ENCODE assay signal across 14 cellular contexts in genomic region chr12:10304161-10304574, GRCh38. TPM values are rescaled to one million over a fixed set of nuclear protein-coding genes. Genes with fewer than 3 reads are reported as not detected.
A peak's percentile ranks its signal among the peaks of the same experiment; 100 is the strongest.
DNase-seq lines count a peak whose midpoint lies in the region; ATAC-seq and TF ChIP-seq lines count a peak whose summit lies in the region.
"Had no signal": no experiment of that assay in that cellular context is flagged by ENCODE, and none has a peak within 500 bp of the region (broad histone marks: within the 10 kb centered on the region; RNA-seq: fewer than 3 reads in every experiment).

No MANE protein-coding gene starts in this region.

- H3K4me3 Mint-ChIP-seq in activated T-helper 1 cell treated with anti-CD3 and anti-CD28 coated beads, Interleukin-12 subunit alpha, Interleukin-12 subunit beta, Interleukin-2, Interleukin-4 antibody, amounts not matched to agents 30 ng/mL and 10 ng/mL and 1 ng/mL, durations not matched to agents 14 hours and 24 hours and 36 hours = no peak overlapping the region
- H3K4me3 Mint-ChIP-seq in progenitor cell of endocrine pancreas (ENCODE audit: low read depth) = no peak overlapping the region
- H3K4me3 Mint-ChIP-seq: WTC11 had no signal

- H3K4me1 Mint-ChIP-seq in activated T-helper 1 cell treated with anti-CD3 and anti-CD28 coated beads, Interleukin-12 subunit alpha, Interleukin-12 subunit beta, Interleukin-2, Interleukin-4 antibody, amounts not matched to agents 30 ng/mL and 10 ng/mL and 1 ng/mL, durations not matched to agents 14 hours and 24 hours and 36 hours (ENCODE audit: low read depth) = peaks cover 51% of the 10 kb centered on the region
- no peaks in the 10 kb centered on the region for H3K4me1 Mint-ChIP-seq in progenitor cell of endocrine pancreas (ENCODE audit: low read depth)

- no peaks in the 10 kb centered on the region for H3K27me3 ChIP-seq in vagina
- H3K27me3 ChIP-seq: heart left ventricle had no signal

- intact Hi-C loops in activated T-helper 1 cell treated with anti-CD3 and anti-CD28 coated beads, Interleukin-12 subunit alpha, Interleukin-12 subunit beta, Interleukin-2, Interleukin-4 antibody, amounts not matched to agents 30 ng/mL and 10 ng/mL and 1 ng/mL, durations not matched to agents 14 hours and 24 hours and 36 hours (cut with micrococcal nuclease) = loop anchor here (1.0 to 10.0 kb wide), 16 partner anchors 11 to 1711 kb away; partner anchors contain the start of genes CLEC2B, CLEC7A, CLECL1 and STYK1
- intact Hi-C loops in vagina (cut with DNase I) = no loop called here

- peaks cover 10% of the 10 kb centered on the region for H3K36me3 Mint-ChIP-seq in activated T-helper 1 cell treated with anti-CD3 and anti-CD28 coated beads, Interleukin-12 subunit alpha, Interleukin-12 subunit beta, Interleukin-2, Interleukin-4 antibody, amounts not matched to agents 30 ng/mL and 10 ng/mL and 1 ng/mL, durations not matched to agents 14 hours and 24 hours and 36 hours (ENCODE audit: low read depth)
- no peaks in the 10 kb centered on the region for H3K36me3 Mint-ChIP-seq in progenitor cell of endocrine pancreas (ENCODE audit: insufficient read depth)

- H3K27ac ChIP-seq in vagina = no peak overlapping the region
- H3K27ac ChIP-seq: heart left ventricle had no signal

- H3K4me3 ChIP-seq in vagina = no peak overlapping the region
- H3K4me3 ChIP-seq: heart left ventricle had no signal

- no peaks in the 10 kb centered on the region for H3K4me1 ChIP-seq in vagina
- H3K4me1 ChIP-seq: heart left ventricle had no signal

- no peak for TF ChIP-seq POLR2A in vagina (IDR thresholded peaks at IDR 0.05)

- H3K27me3 Mint-ChIP-seq in activated T-helper 1 cell treated with anti-CD3 and anti-CD28 coated beads, Interleukin-12 subunit alpha, Interleukin-12 subunit beta, Interleukin-2, Interleukin-4 antibody, amounts not matched to agents 30 ng/mL and 10 ng/mL and 1 ng/mL, durations not matched to agents 14 hours and 24 hours and 36 hours (ENCODE audit: insufficient read depth) = peaks cover 7% of the 10 kb centered on the region
- H3K27me3 Mint-ChIP-seq in progenitor cell of endocrine pancreas = no peaks in the 10 kb centered on the region

- TF ChIP-seq CTCF in progenitor cell of endocrine pancreas (IDR thresholded peaks at IDR 0.05; ENCODE audit: unreplicated experiment) = no peak
- no peak for TF ChIP-seq CTCF in vagina (IDR thresholded peaks at IDR 0.05)

- H3K36me3 ChIP-seq in vagina = no peaks in the 10 kb centered on the region
- H3K36me3 ChIP-seq: heart left ventricle had no signal

- peak; percentile 34 for DNase-seq in AG08395 (ENCODE audit: low spot score)
- DNase-seq in H4 (ENCODE audit: low spot score) = peak; percentile 99
- peak; percentile 34 for DNase-seq in activated T-helper 1 cell treated with anti-CD3 and anti-CD28 coated beads, Interleukin-12 subunit alpha, Interleukin-12 subunit beta, Interleukin-2, Interleukin-4 antibody, amounts not matched to agents 30 ng/mL and 10 ng/mL and 1 ng/mL, durations not matched to agents 14 hours and 24 hours and 36 hours (ENCODE audit: low spot score)
- peak; percentile 46 for DNase-seq in glomerular visceral epithelial cell (ENCODE audit: extremely low spot score)
- DNase-seq in progenitor cell of endocrine pancreas (ENCODE audit: low spot score, unreplicated experiment) = no peak
- DNase-seq in vagina (ENCODE audit: extremely low spot score in 2 of 2) = no peak
- no peak for DNase-seq in DMS153 treated with DMSO at 0.1 percent for 48 hours (lab: John Stamatoyannopoulos, UW; ENCODE audit: unreplicated experiment)
- DNase-seq: cerebellar nuclear complex, GOT3, heart left ventricle, NCI-H1694 treated with DMSO at 0.1 percent for 48 hours had no signal

- H3K27ac Mint-ChIP-seq in activated T-helper 1 cell treated with anti-CD3 and anti-CD28 coated beads, Interleukin-12 subunit alpha, Interleukin-12 subunit beta, Interleukin-2, Interleukin-4 antibody, amounts not matched to agents 30 ng/mL and 10 ng/mL and 1 ng/mL, durations not matched to agents 14 hours and 24 hours and 36 hours = peak overlapping the region; percentile 54
- no peak overlapping the region for H3K27ac Mint-ChIP-seq in progenitor cell of endocrine pancreas
- H3K27ac Mint-ChIP-seq: WTC11 had no signal

- no peak for ATAC-seq in GM21619 (IDR thresholded peaks at IDR 0.05; ENCODE audit: unreplicated experiment)
- ATAC-seq: heart left ventricle, Panc1, WTC11 had no signal

- H3K9me3 Mint-ChIP-seq in activated T-helper 1 cell treated with anti-CD3 and anti-CD28 coated beads, Interleukin-12 subunit alpha, Interleukin-12 subunit beta, Interleukin-2, Interleukin-4 antibody, amounts not matched to agents 30 ng/mL and 10 ng/mL and 1 ng/mL, durations not matched to agents 14 hours and 24 hours and 36 hours = peaks cover 26% of the 10 kb centered on the region
- H3K9me3 Mint-ChIP-seq in progenitor cell of endocrine pancreas (ENCODE audit: low read depth) = peaks cover 4% of the 10 kb centered on the region

- H3K9me3 ChIP-seq in vagina = no peaks in the 10 kb centered on the region

RNA-seq across cellular contexts. Expression of gene KLRD1, which starts 3.5 kb away (rescaled TPM):
- 0.77 and 6.7 TPM in 2 replicates for total RNA-seq in H4 (2014; rRNA removed; shearing (Covaris generic))
- total RNA-seq in activated T-helper 1 cell treated with anti-CD3 and anti-CD28 coated beads, Interleukin-12 subunit alpha, Interleukin-12 subunit beta, Interleukin-2, Interleukin-4 antibody, amounts not matched to agents 30 ng/mL and 10 ng/mL and 1 ng/mL, durations not matched to agents 14 hours and 24 hours and 36 hours = 2.5 and 2.7 TPM in 2 replicates
- total RNA-seq in progenitor cell of endocrine pancreas (0.20 and 0.48 TPM in 2 replicates), vagina (4.4 TPM)

Comparison
In these comparisons a context has a peak if more than half of its experiments do, and no peak if none do; other contexts are left out.
1. DNase-seq: peak in AG08395 (single experiment), H4 (single experiment), activated T-helper 1 cell treated with anti-CD3 and anti-CD28 coated beads, Interleukin-12 subunit alpha, Interleukin-12 subunit beta, Interleukin-2, Interleukin-4 antibody, amounts not matched to agents 30 ng/mL and 10 ng/mL and 1 ng/mL, durations not matched to agents 14 hours and 24 hours and 36 hours (single experiment) and glomerular visceral epithelial cell (single experiment); none in progenitor cell of endocrine pancreas (single experiment), vagina (0 of 2) and DMS153 treated with DMSO at 0.1 percent for 48 hours (single experiment).